Comparison of ENCODE assay signal across 15 cellular contexts in the genomic region with DNA sequence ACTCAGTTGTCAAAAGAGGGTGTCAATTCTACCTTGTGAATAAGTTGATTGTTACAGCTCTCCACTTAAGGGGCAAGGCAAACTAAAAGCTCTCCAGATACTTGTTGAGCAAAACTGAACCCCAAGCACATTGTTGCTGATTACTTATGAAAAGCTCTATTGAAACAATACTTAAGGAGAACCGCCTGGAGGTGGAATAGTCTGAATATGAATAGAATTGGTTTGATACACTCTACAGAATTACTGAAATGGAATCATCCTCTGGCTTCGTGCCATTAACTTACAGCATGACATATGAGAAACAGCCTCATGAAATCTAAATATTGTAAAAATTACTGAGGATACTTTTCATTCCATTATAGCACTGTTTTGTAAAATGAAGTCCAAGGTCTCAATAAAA.
DNase-seq lines count a peak whose midpoint lies in the region; ATAC-seq and TF ChIP-seq lines count a peak whose summit lies in the region.
"Had no signal": no experiment of that assay in that cellular context is flagged by ENCODE, and none has a peak within 500 bp of the region (broad histone marks: within the 10 kb centered on the region; RNA-seq: fewer than 3 reads in every experiment).

No MANE protein-coding gene starts in this region.

- H2BK120ac ChIP-seq in IMR-90 (ENCODE audit: low read depth, low read length), result peak overlapping the region; percentile 72; the same call in 1 of the 2 replicates

- peak; percentile 80 for DNase-seq in A673 (ENCODE audit: low spot score)
- peak; percentile 74 for DNase-seq in IMR-90
- peak; percentile 46 for DNase-seq in amniotic epithelial cell (ENCODE audit: low read depth)
- peak; percentile 52 for DNase-seq in fibroblast of pulmonary artery (ENCODE audit: low read depth)
- no peak for DNase-seq in T-helper 9 cell
- no peak for DNase-seq in activated CD4-positive, alpha-beta T cell treated with anti-CD3 and anti-CD28 coated beads for 4 hours
- DNase-seq in endothelial cell (ENCODE audit: low spot score), result no peak
- DNase-seq in activated effector memory CD4-positive, alpha-beta T cell treated with anti-CD3 and anti-CD28 coated beads, Interleukin-2, amount 50 U/mL, for 16 hours, result no peak
- DNase-seq: activated CD8-positive, alpha-beta T cell treated with anti-CD3 and anti-CD28 coated beads for 36 hours; activated naive CD4-positive, alpha-beta T cell; colonic mucosa had no signal

- H3K9ac ChIP-seq in IMR-90 (ENCODE audit: low read depth, low read length), result no peak overlapping the region
- H3K9ac ChIP-seq: parathyroid adenoma had no signal

- no peak overlapping the region for H3K56ac ChIP-seq in IMR-90 (ENCODE audit: extremely low read depth, insufficient read depth, low read length)

- H3K27me3 ChIP-seq in A673 (replicated peaks; ENCODE audit: insufficient read depth, low read depth, low read length, poor library complexity) (no peaks in the 10 kb centered on the region), IMR-90 (ENCODE audit: control insufficient read depth, insufficient read depth, low read length) (no peaks in the 10 kb centered on the region)
- H3K27me3 ChIP-seq: colonic mucosa had no signal

- no peak overlapping the region for H2AK9ac ChIP-seq in IMR-90 (replicated peaks; ENCODE audit: low read depth, low read length, poor library complexity)

- CTCF ChIA-PET in A673 (lab: Charles Lee), result no interaction called here
- CTCF ChIA-PET in IMR-90 (lab: Yijun Ruan, JAX), result no interaction called here

- H3K4ac ChIP-seq in IMR-90 (ENCODE audit: low read depth, low read length), result peak overlapping the region; percentile 35; the same call in 1 of the 2 replicates

- intact Hi-C loops in A673 (cut with micrococcal nuclease; ENCODE audit: unreplicated experiment), result no loop called here
- intact Hi-C loops in IMR-90 (cut with micrococcal nuclease), result no loop called here

- H2BK20ac ChIP-seq in IMR-90 (ENCODE audit: low read depth, low read length), result peak overlapping the region; percentile 77

- peaks cover 19% of the 10 kb centered on the region for H3K4me1 ChIP-seq in A673 (ENCODE audit: insufficient read depth, low read length, poor library complexity, severe bottlenecking)
- no peaks in the 10 kb centered on the region; the same call in 1 of the 2 replicates for H3K4me1 ChIP-seq in IMR-90 (ENCODE audit: control insufficient read depth, insufficient read depth, low read length)
- H3K4me1 ChIP-seq: colonic mucosa, parathyroid adenoma had no signal

- no peak for TF ChIP-seq RAD21 in IMR-90 (IDR thresholded peaks at IDR 0.05; ENCODE audit: low read length)

- in situ Hi-C loops in IMR-90 (cut with MboI; ENCODE audit: low sequenced_read_pairs), result no loop called here

- POLR2A ChIA-PET in A673 (lab: Charles Lee; ENCODE audit: low non-redundant PET) (no interaction called here), IMR-90 (lab: Charles Lee; ENCODE audit: unreplicated experiment) (no interaction called here)

- no peaks in the 10 kb centered on the region; the same call in 1 of the 2 replicates for H3K9me1 ChIP-seq in IMR-90 (ENCODE audit: insufficient read depth, low read length)

- H3K27ac ChIP-seq in A673 (ENCODE audit: low read depth, low read length, poor library complexity, severe bottlenecking) (peak overlapping the region; percentile 31), IMR-90 (ENCODE audit: insufficient read depth, low read length) (no peak overlapping the region)
- H3K27ac ChIP-seq: colonic mucosa, parathyroid adenoma had no signal

- no peak overlapping the region for H3K27ac Mint-ChIP-seq in endothelial cell (ENCODE audit: unreplicated experiment)
- H3K27ac Mint-ChIP-seq: activated CD8-positive, alpha-beta T cell treated with anti-CD3 and anti-CD28 coated beads for 36 hours; B cell; stimulated activated memory B cell treated with anti-CD40 and anti-IgM and Interleukin-4, amounts not matched to agents 10 μg/mL and 1 μg/mL and 100 μg/mL, for 72 hours had no signal

- no peak overlapping the region; the same call in 1 of the 2 replicates for H4K5ac ChIP-seq in IMR-90 (ENCODE audit: low read depth, low read length)

- H3K36me3 ChIP-seq in A673 (ENCODE audit: insufficient read depth, low read length, poor library complexity, severe bottlenecking) (no peaks in the 10 kb centered on the region), IMR-90 (ENCODE audit: control insufficient read depth, insufficient read depth, low read length) (0 out of 2 replicates have a peak, but pooled peaks cover 1% of the 10 kb centered on the region)
- H3K36me3 ChIP-seq: colonic mucosa had no signal

- H3K4me3 ChIP-seq in A673 (ENCODE audit: low read depth, low read length, poor library complexity, severe bottlenecking), result no peak overlapping the region
- no peak overlapping the region for H3K4me3 ChIP-seq in IMR-90 (ENCODE audit: insufficient read depth, low read depth, low read length)
- H3K4me3 ChIP-seq in fibroblast of pulmonary artery (replicated peaks; ENCODE audit: low read depth, low read length), result no peak overlapping the region
- H3K4me3 ChIP-seq: colonic mucosa, lung had no signal

- H3K36me3 Mint-ChIP-seq in endothelial cell (ENCODE audit: low read depth, unreplicated experiment), result no peaks in the 10 kb centered on the region

- H2BK15ac ChIP-seq in IMR-90 (ENCODE audit: low read depth, low read length), result no peak overlapping the region; the same call in 2 of the 3 replicates

- H3K4me2 ChIP-seq in IMR-90 (ENCODE audit: low read depth, low read length), result no peak overlapping the region

- peak overlapping the region; percentile 10; the same call in 1 of the 2 replicates for H3K23ac ChIP-seq in IMR-90 (ENCODE audit: low read depth, low read length)

- no peak for TF ChIP-seq POLR2A in IMR-90 (IDR thresholded peaks at IDR 0.05; ENCODE audit: low read depth, low read length)

- H4K20me1 ChIP-seq in IMR-90 (ENCODE audit: insufficient read depth, low read length), result no peaks in the 10 kb centered on the region

- H3K4me1 Mint-ChIP-seq in endothelial cell (ENCODE audit: unreplicated experiment), result no peaks in the 10 kb centered on the region
- H3K4me1 Mint-ChIP-seq: B cell; stimulated activated memory B cell treated with anti-CD40 and anti-IgM and Interleukin-4, amounts not matched to agents 10 μg/mL and 1 μg/mL and 100 μg/mL, for 72 hours had no signal

- dilution Hi-C loops in IMR-90 (cut with HindIII; ENCODE audit: low sequenced_read_pairs, unreplicated experiment), result no loop called here

- TF ChIP-seq CTCF in A673 (conservative IDR thresholded peaks at IDR 0.05; ENCODE audit: low read depth, low read length) (no peak), IMR-90 (conservative IDR thresholded peaks at IDR 0.05; ENCODE audit: low read depth, low read length) (no peak), fibroblast of pulmonary artery (IDR thresholded peaks at IDR 0.05; ENCODE audit: low read length, missing control alignments) (no peak), endothelial cell (IDR thresholded peaks at IDR 0.05; ENCODE audit: unreplicated experiment) (no peak)

- 0 out of 2 replicates have a peak overlapping the region, but pooled peaks have one; percentile 58 for H3K14ac ChIP-seq in IMR-90 (replicated peaks; ENCODE audit: low read depth, low read length)

- H3K4me3 Mint-ChIP-seq in endothelial cell (ENCODE audit: unreplicated experiment), result no peak overlapping the region
- H3K4me3 Mint-ChIP-seq: activated CD8-positive, alpha-beta T cell treated with anti-CD3 and anti-CD28 coated beads for 36 hours; B cell; stimulated activated memory B cell treated with anti-CD40 and anti-IgM and Interleukin-4, amounts not matched to agents 10 μg/mL and 1 μg/mL and 100 μg/mL, for 72 hours had no signal

- no peaks in the 10 kb centered on the region for H3K9me3 ChIP-seq in A673 (ENCODE audit: low read depth, low read length, poor library complexity, severe bottlenecking)
- no peaks in the 10 kb centered on the region for H3K9me3 ChIP-seq in IMR-90 (ENCODE audit: control insufficient read depth, insufficient read depth, low read length)
- H3K9me3 ChIP-seq: colonic mucosa had no signal

- peak overlapping the region; percentile 29; the same call in 1 of the 2 replicates for H3K18ac ChIP-seq in IMR-90 (ENCODE audit: low read depth, low read length)

- no TSS peak for BruUV-seq in A673 (replicated peaks; lab: Mats Ljungman, UMichigan)
- BruUV-seq in IMR-90 (replicated peaks; lab: Mats Ljungman, UMichigan), result no TSS peak

- no peaks in the 10 kb centered on the region for H3K9me3 Mint-ChIP-seq in endothelial cell (ENCODE audit: unreplicated experiment)
- H3K9me3 Mint-ChIP-seq: activated CD8-positive, alpha-beta T cell treated with anti-CD3 and anti-CD28 coated beads for 36 hours; stimulated activated memory B cell treated with anti-CD40 and anti-IgM and Interleukin-4, amounts not matched to agents 10 μg/mL and 1 μg/mL and 100 μg/mL, for 72 hours had no signal

- peak; percentile 32 for ATAC-seq in IMR-90 (ENCODE audit: low read depth)
- ATAC-seq: activated CD8-positive, alpha-beta T cell treated with anti-CD3 and anti-CD28 coated beads for 36 hours; stimulated activated memory B cell treated with anti-CD40 and anti-IgM and Interleukin-4, amounts not matched to agents 10 μg/mL and 1 μg/mL and 100 μg/mL, for 72 hours had no signal

- H3K27me3 Mint-ChIP-seq in endothelial cell (ENCODE audit: unreplicated experiment), result no peaks in the 10 kb centered on the region
- H3K27me3 Mint-ChIP-seq: activated CD8-positive, alpha-beta T cell treated with anti-CD3 and anti-CD28 coated beads for 36 hours; B cell; stimulated activated memory B cell treated with anti-CD40 and anti-IgM and Interleukin-4, amounts not matched to agents 10 μg/mL and 1 μg/mL and 100 μg/mL, for 72 hours had no signal

- H2AFZ ChIP-seq in IMR-90 (replicated peaks; ENCODE audit: low read length, poor library complexity), result no peak overlapping the region
- H2AFZ ChIP-seq: parathyroid adenoma had no signal

- H4K91ac ChIP-seq in IMR-90 (ENCODE audit: insufficient read depth, low read depth, low read length), result no peak overlapping the region

- H4K8ac ChIP-seq in IMR-90 (ENCODE audit: low read depth in 2 of 2, low read length in 2 of 2), result no peak overlapping the region

- H3K79me1 ChIP-seq in IMR-90 (ENCODE audit: low read depth in 1 of 2, low read length in 2 of 2), result no peaks in the 10 kb centered on the region

- no peak overlapping the region for H2AK5ac ChIP-seq in IMR-90 (ENCODE audit: low read depth, low read length)

- H2BK5ac ChIP-seq in IMR-90 (ENCODE audit: low read depth, low read length, poor library complexity, severe bottlenecking), result peak overlapping the region; percentile 53

- no CpG with 5 or more reads among the region's 2 CpGs for WGBS in IMR-90 (ENCODE audit: extremely low coverage in 2 of 2, insufficient read length in 1 of 2), 2 experiments

TF ChIP-seq in IMR-90, 13 proteins besides CTCF, POLR2A, EP300 and RAD21 (continues in another document):
- TF ChIP-seq BHLHE40 (IDR thresholded peaks at IDR 0.05; ENCODE audit: low read depth, low read length) (no peak), NFE2L2 (IDR thresholded peaks at IDR 0.05; ENCODE audit: low read depth, low read length) (no peak), CHD1 (IDR thresholded peaks at IDR 0.05; ENCODE audit: low read depth, low read length) (no peak), RFX5 (IDR thresholded peaks at IDR 0.05; ENCODE audit: low read depth, low read length) (no peak), RCOR1 (IDR thresholded peaks at IDR 0.05; ENCODE audit: insufficient replicate concordance, low read length) (no peak)

Comparison
In these comparisons a context has a peak if more than half of its experiments do, and no peak if none do; other contexts are left out.
1. DNase-seq: peak in A673 (single experiment), IMR-90 (single experiment), amniotic epithelial cell (single experiment) and fibroblast of pulmonary artery (single experiment); none in T-helper 9 cell (single experiment), activated CD4-positive, alpha-beta T cell treated with anti-CD3 and anti-CD28 coated beads for 4 hours (0 of 2), endothelial cell (single experiment) and activated effector memory CD4-positive, alpha-beta T cell treated with anti-CD3 and anti-CD28 coated beads, Interleukin-2, amount 50 U/mL, for 16 hours (single experiment).